ENCODE assay signal across 1 cellular context in genomic region chr6:20657274-20657800, GRCh38.
TF ChIP-seq lines count a peak whose summit lies in the region.

No MANE protein-coding gene starts in this region.

TF ChIP-seq in WTC11, 78 proteins besides CTCF, POLR2A, EP300 and RAD21 (continued from another document):
- TF ChIP-seq, protein P1, sequence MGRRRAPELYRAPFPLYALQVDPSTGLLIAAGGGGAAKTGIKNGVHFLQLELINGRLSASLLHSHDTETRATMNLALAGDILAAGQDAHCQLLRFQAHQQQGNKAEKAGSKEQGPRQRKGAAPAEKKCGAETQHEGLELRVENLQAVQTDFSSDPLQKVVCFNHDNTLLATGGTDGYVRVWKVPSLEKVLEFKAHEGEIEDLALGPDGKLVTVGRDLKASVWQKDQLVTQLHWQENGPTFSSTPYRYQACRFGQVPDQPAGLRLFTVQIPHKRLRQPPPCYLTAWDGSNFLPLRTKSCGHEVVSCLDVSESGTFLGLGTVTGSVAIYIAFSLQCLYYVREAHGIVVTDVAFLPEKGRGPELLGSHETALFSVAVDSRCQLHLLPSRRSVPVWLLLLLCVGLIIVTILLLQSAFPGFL (CRISPR knock-in tag; IDR thresholded peaks at IDR 0.05; ENCODE audit: borderline replicate concordance): no peak
- TF ChIP-seq EMX1 (CRISPR knock-in tag; IDR thresholded peaks at IDR 0.05) (no peak), PRRX2 (CRISPR knock-in tag; IDR thresholded peaks at IDR 0.05) (no peak)
